Comparison of ENCODE assay signal across 39 cellular contexts in the genomic region with DNA sequence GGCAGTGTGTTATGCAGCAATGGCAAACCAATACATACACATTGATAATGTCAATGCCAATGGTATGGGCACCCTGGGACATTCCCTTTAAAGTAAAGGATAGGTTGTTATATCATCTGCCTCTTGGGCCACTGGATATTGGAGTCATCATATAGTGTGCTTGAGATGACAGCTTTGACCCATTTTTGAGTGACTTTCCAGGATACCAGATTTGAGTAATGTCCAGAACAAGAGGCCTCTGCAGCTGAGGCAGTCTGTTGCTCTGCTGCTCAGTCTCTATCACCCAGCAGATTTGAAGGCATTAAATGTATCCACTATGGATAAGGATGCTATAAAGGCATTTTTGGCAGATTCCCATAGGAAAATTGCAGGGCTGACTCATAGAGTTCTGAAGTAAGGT.
"Had no signal": no experiment of that assay in that cellular context is flagged by ENCODE, and none has a peak within 500 bp of the region (broad histone marks: within the 10 kb centered on the region; RNA-seq: fewer than 3 reads in every experiment).

No MANE protein-coding gene starts in this region.

- H3K27me3 ChIP-seq: adrenal gland, ascending aorta, body of pancreas, brain microvascular endothelial cell, breast epithelium, cardiac muscle cell had no signal

- H3K4me3 ChIP-seq: adrenal gland, ascending aorta, body of pancreas, breast epithelium, cardiac muscle cell had no signal

- ATAC-seq: activated naive CD4-positive, alpha-beta T cell treated with anti-CD3 and anti-CD28 coated beads, Interleukin-2, amount 50 U/mL, for 72 hours; activated naive CD8-positive, alpha-beta T cell treated with anti-CD3 and anti-CD28 coated beads, Interleukin-2, amount 50 U/mL, for 24 hours; activated T-cell treated with anti-CD3 and anti-CD28 coated beads, Interleukin-2, amount 50 U/mL, for 4 hours; activated T-cell treated with anti-CD3 and anti-CD28 coated beads, Interleukin-2, amount 50 U/mL, for 72 hours; activated T-helper 17 cell treated with anti-CD3 and anti-CD28 coated beads, Interleukin-2, amount 50 U/mL, for 72 hours; body of pancreas had no signal

- H3K27me3 Mint-ChIP-seq: activated naive CD4-positive, alpha-beta T cell treated with anti-CD3 and anti-CD28 coated beads, Interleukin-2, amount 10 ng/mL, durations not matched to agents 7 days and 5 days; activated naive CD4-positive, alpha-beta T cell treated with anti-CD3 and anti-CD28 coated beads, Interleukin-2, amount 50 U/mL, for 24 hours; activated naive CD8-positive, alpha-beta T cell; activated naive CD8-positive, alpha-beta T cell treated with anti-CD3 and anti-CD28 coated beads for 36 hours; activated naive CD8-positive, alpha-beta T cell treated with anti-CD3 and anti-CD28 coated beads, Interleukin-2, amount 10 ng/mL, durations not matched to agents 7 days and 5 days; activated naive CD8-positive, alpha-beta T cell treated with anti-CD3 and anti-CD28 coated beads, Interleukin-2, amount 50 U/mL, for 24 hours; activated T-cell treated with anti-CD3 and anti-CD28 coated beads, Interleukin-2, amount 50 U/mL, for 24 hours; activated T-helper 17 cell treated with anti-CD3 and anti-CD28 coated beads, Interleukin-2, amount 50 U/mL, for 72 hours; central memory CD8-positive, alpha-beta T cell had no signal

- H3K4me1 ChIP-seq: adrenal gland, ascending aorta, body of pancreas, breast epithelium had no signal

- FAIRE-seq: astrocyte, bronchial epithelial cell had no signal

- H3K27ac ChIP-seq: adrenal gland, ascending aorta, body of pancreas, brain microvascular endothelial cell, breast epithelium, cardiac muscle cell had no signal

- H3K36me3 Mint-ChIP-seq: activated naive CD4-positive, alpha-beta T cell treated with anti-CD3 and anti-CD28 coated beads, Interleukin-2, amount 10 ng/mL, durations not matched to agents 7 days and 5 days; activated naive CD4-positive, alpha-beta T cell treated with anti-CD3 and anti-CD28 coated beads, Interleukin-2, amount 50 U/mL, for 24 hours; activated naive CD4-positive, alpha-beta T cell treated with anti-CD3 and anti-CD28 coated beads, Interleukin-2, amount 50 U/mL, for 72 hours; activated naive CD8-positive, alpha-beta T cell; activated naive CD8-positive, alpha-beta T cell treated with anti-CD3 and anti-CD28 coated beads for 36 hours; activated naive CD8-positive, alpha-beta T cell treated with anti-CD3 and anti-CD28 coated beads, Interleukin-2, amount 10 ng/mL, durations not matched to agents 7 days and 5 days; brain had no signal

- H3K9me3 ChIP-seq: adrenal gland, ascending aorta, body of pancreas, breast epithelium had no signal

- H3K4me3 Mint-ChIP-seq: activated naive CD4-positive, alpha-beta T cell treated with anti-CD3 and anti-CD28 coated beads for 36 hours; activated naive CD4-positive, alpha-beta T cell treated with anti-CD3 and anti-CD28 coated beads, Interleukin-2, amount 10 ng/mL, durations not matched to agents 7 days and 5 days; activated naive CD4-positive, alpha-beta T cell treated with anti-CD3 and anti-CD28 coated beads, Interleukin-2, amount 50 U/mL, for 24 hours; activated naive CD8-positive, alpha-beta T cell; activated naive CD8-positive, alpha-beta T cell treated with anti-CD3 and anti-CD28 coated beads for 36 hours; activated naive CD8-positive, alpha-beta T cell treated with anti-CD3 and anti-CD28 coated beads, Interleukin-2, amount 10 ng/mL, durations not matched to agents 7 days and 5 days; activated naive CD8-positive, alpha-beta T cell treated with anti-CD3 and anti-CD28 coated beads, Interleukin-2, amount 50 U/mL, for 24 hours; activated T-cell treated with anti-CD3 and anti-CD28 coated beads, Interleukin-2, amount 50 U/mL, for 24 hours; activated T-cell treated with anti-CD3 and anti-CD28 coated beads, Interleukin-2, amount 50 U/mL, for 4 hours; activated T-cell treated with anti-CD3 and anti-CD28 coated beads, Interleukin-2, amount 50 U/mL, for 72 hours; activated T-helper 1 cell treated with anti-CD3 and anti-CD28 coated beads, Interleukin-12 subunit alpha, Interleukin-12 subunit beta, Interleukin-2, Interleukin-4 antibody, amounts not matched to agents 30 ng/mL and 10 ng/mL and 1 ng/mL, durations not matched to agents 14 hours and 24 hours and 36 hours; activated T-helper 17 cell treated with anti-CD3 and anti-CD28 coated beads, Interleukin-2, amount 50 U/mL, for 72 hours; brain; central memory CD8-positive, alpha-beta T cell had no signal

- H3K4me1 Mint-ChIP-seq: activated naive CD4-positive, alpha-beta T cell treated with anti-CD3 and anti-CD28 coated beads, Interleukin-2, amount 10 ng/mL, durations not matched to agents 7 days and 5 days; activated naive CD4-positive, alpha-beta T cell treated with anti-CD3 and anti-CD28 coated beads, Interleukin-2, amount 50 U/mL, for 24 hours; activated naive CD8-positive, alpha-beta T cell treated with anti-CD3 and anti-CD28 coated beads for 36 hours; activated naive CD8-positive, alpha-beta T cell treated with anti-CD3 and anti-CD28 coated beads, Interleukin-2, amount 10 ng/mL, durations not matched to agents 7 days and 5 days; activated naive CD8-positive, alpha-beta T cell treated with anti-CD3 and anti-CD28 coated beads, Interleukin-2, amount 50 U/mL, for 24 hours; activated T-helper 17 cell treated with anti-CD3 and anti-CD28 coated beads, Interleukin-2, amount 50 U/mL, for 72 hours; central memory CD8-positive, alpha-beta T cell had no signal

- DNase-seq: activated effector memory CD4-positive, alpha-beta T cell treated with anti-CD3 and anti-CD28 coated beads, Interleukin-2, amount 50 U/mL, for 16 hours; activated effector memory CD4-positive, alpha-beta T cell treated with Interleukin-2 at 50 U/mL for 16 hours; activated gamma-delta T cell; activated gamma-delta T cell treated with Interleukin-2 at 50 U/mL for 16 hours; activated naive CD4-positive, alpha-beta T cell; activated naive CD4-positive, alpha-beta T cell treated with anti-CD3 and anti-CD28 coated beads for 36 hours; activated naive CD4-positive, alpha-beta T cell treated with anti-CD3 and anti-CD28 coated beads, Interleukin-2, amount 10 ng/mL, durations not matched to agents 7 days and 5 days; activated naive CD4-positive, alpha-beta T cell treated with anti-CD3 and anti-CD28 coated beads, Interleukin-2, amount 50 U/mL, for 16 hours; activated naive CD4-positive, alpha-beta T cell treated with Interleukin-2 at 50 U/mL for 16 hours; activated naive CD8-positive, alpha-beta T cell treated with anti-CD3 and anti-CD28 coated beads for 36 hours; activated naive CD8-positive, alpha-beta T cell treated with anti-CD3 and anti-CD28 coated beads, Interleukin-2, amount 10 ng/mL, durations not matched to agents 7 days and 5 days; activated naive CD8-positive, alpha-beta T cell treated with anti-CD3 and anti-CD28 coated beads, Interleukin-2, amount 50 U/mL, for 24 hours; activated T-cell treated with anti-CD3 and anti-CD28 coated beads, Interleukin-2, amount 50 U/mL, for 1 hour; activated T-cell treated with anti-CD3 and anti-CD28 coated beads, Interleukin-2, amount 50 U/mL, for 24 hours; activated T-cell treated with anti-CD3 and anti-CD28 coated beads, Interleukin-2, amount 50 U/mL, for 4 hours; activated T-cell treated with anti-CD3 and anti-CD28 coated beads, Interleukin-2, amount 50 U/mL, for 48 hours; activated T-cell treated with anti-CD3 and anti-CD28 coated beads, Interleukin-2, amount 50 U/mL, for 72 hours; adrenal gland; amniotic stem cell; amygdala; anterior cingulate cortex; aorta; body of pancreas; brain microvascular endothelial cell; central memory CD4-positive, alpha-beta T cell; cerebellar nuclear complex had no signal

- H3K27ac Mint-ChIP-seq: activated naive CD4-positive, alpha-beta T cell treated with anti-CD3 and anti-CD28 coated beads for 36 hours; activated naive CD4-positive, alpha-beta T cell treated with anti-CD3 and anti-CD28 coated beads, Interleukin-2, amount 10 ng/mL, durations not matched to agents 7 days and 5 days; activated naive CD4-positive, alpha-beta T cell treated with anti-CD3 and anti-CD28 coated beads, Interleukin-2, amount 50 U/mL, for 24 hours; activated naive CD4-positive, alpha-beta T cell treated with anti-CD3 and anti-CD28 coated beads, Interleukin-2, amount 50 U/mL, for 72 hours; activated naive CD8-positive, alpha-beta T cell; activated naive CD8-positive, alpha-beta T cell treated with anti-CD3 and anti-CD28 coated beads for 36 hours; activated naive CD8-positive, alpha-beta T cell treated with anti-CD3 and anti-CD28 coated beads, Interleukin-2, amount 10 ng/mL, durations not matched to agents 7 days and 5 days; activated naive CD8-positive, alpha-beta T cell treated with anti-CD3 and anti-CD28 coated beads, Interleukin-2, amount 50 U/mL, for 24 hours; activated T-cell treated with anti-CD3 and anti-CD28 coated beads, Interleukin-2, amount 50 U/mL, for 24 hours; activated T-cell treated with anti-CD3 and anti-CD28 coated beads, Interleukin-2, amount 50 U/mL, for 72 hours; activated T-helper 1 cell treated with anti-CD3 and anti-CD28 coated beads, Interleukin-12 subunit alpha, Interleukin-12 subunit beta, Interleukin-2, Interleukin-4 antibody, amounts not matched to agents 30 ng/mL and 10 ng/mL and 1 ng/mL, durations not matched to agents 14 hours and 24 hours and 36 hours; activated T-helper 17 cell treated with anti-CD3 and anti-CD28 coated beads, Interleukin-2, amount 50 U/mL, for 72 hours; activated T-helper 2 cell treated with anti-CD3 and anti-CD28 coated beads, Interferon-gamma antibody, Interleukin-2, Interleukin-4, amounts not matched to agents 10 μg/mL and 5 μg/mL and 100 μg/mL, durations not matched to agents 14 hours and 24 hours and 36 hours; brain had no signal

- H3K9me3 Mint-ChIP-seq: activated naive CD4-positive, alpha-beta T cell treated with anti-CD3 and anti-CD28 coated beads for 36 hours; activated naive CD4-positive, alpha-beta T cell treated with anti-CD3 and anti-CD28 coated beads, Interleukin-2, amount 50 U/mL, for 24 hours; activated naive CD8-positive, alpha-beta T cell treated with anti-CD3 and anti-CD28 coated beads for 36 hours; activated T-cell treated with anti-CD3 and anti-CD28 coated beads, Interleukin-2, amount 50 U/mL, for 4 hours; activated T-helper 2 cell treated with anti-CD3 and anti-CD28 coated beads, Interferon-gamma antibody, Interleukin-2, Interleukin-4, amounts not matched to agents 10 μg/mL and 5 μg/mL and 100 μg/mL, durations not matched to agents 14 hours and 24 hours and 36 hours; brain had no signal
